1 cellular context compared by ENCODE assay signal in the genomic region with DNA sequence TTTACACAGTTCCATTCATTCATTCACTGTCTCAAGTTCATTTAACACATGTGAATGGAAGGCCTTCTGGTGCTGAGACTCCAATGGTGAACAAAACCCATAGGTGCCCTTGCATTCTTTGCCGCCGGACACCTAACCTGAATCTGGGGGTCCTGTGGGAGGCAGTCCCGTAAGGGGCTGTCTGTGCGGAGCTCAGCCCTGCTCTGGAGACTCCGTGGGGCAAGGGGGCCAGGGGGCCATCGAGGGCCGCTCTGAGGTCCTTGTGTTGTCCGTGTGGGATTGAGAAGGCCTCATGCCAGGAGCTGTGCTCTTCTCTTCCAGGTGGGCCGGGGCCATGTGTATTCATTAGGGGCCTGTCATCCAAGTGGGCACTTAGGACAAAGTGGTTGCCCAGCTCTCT.
TF ChIP-seq lines count a peak whose summit lies in the region.

No MANE protein-coding gene starts in this region.

TF ChIP-seq in A549, 52 proteins besides CTCF, POLR2A, EP300 and RAD21:
- TF ChIP-seq RARB (CRISPR knock-in tag; IDR thresholded peaks at IDR 0.05) (no peak), HDAC2 (IDR thresholded peaks at IDR 0.05) (no peak), CHD4 (IDR thresholded peaks at IDR 0.05; ENCODE audit: borderline replicate concordance) (no peak), CBX2 (IDR thresholded peaks at IDR 0.05; ENCODE audit: borderline replicate concordance, low read depth) (no peak), REST (IDR thresholded peaks at IDR 0.05) (no peak), NPAS2 (CRISPR knock-in tag; IDR thresholded peaks at IDR 0.05; ENCODE audit: borderline replicate concordance) (no peak), HOXA7 (CRISPR knock-in tag; IDR thresholded peaks at IDR 0.05) (no peak), BHLHE40 (IDR thresholded peaks at IDR 0.05; ENCODE audit: low read depth, low read length) (no peak), JUNB (IDR thresholded peaks at IDR 0.05) (no peak), MYC (IDR thresholded peaks at IDR 0.05; ENCODE audit: borderline replicate concordance, low read length) (no peak), HMGXB4 (CRISPR knock-in tag; IDR thresholded peaks at IDR 0.05; ENCODE audit: borderline replicate concordance) (no peak), KDM5A (IDR thresholded peaks at IDR 0.05) (no peak), POLR2AphosphoS2 (conservative IDR thresholded peaks at IDR 0.05; ENCODE audit: low read length) (no peak), EHMT2 (IDR thresholded peaks at IDR 0.05; ENCODE audit: low read depth) (no peak)
- TF ChIP-seq, protein P1, sequence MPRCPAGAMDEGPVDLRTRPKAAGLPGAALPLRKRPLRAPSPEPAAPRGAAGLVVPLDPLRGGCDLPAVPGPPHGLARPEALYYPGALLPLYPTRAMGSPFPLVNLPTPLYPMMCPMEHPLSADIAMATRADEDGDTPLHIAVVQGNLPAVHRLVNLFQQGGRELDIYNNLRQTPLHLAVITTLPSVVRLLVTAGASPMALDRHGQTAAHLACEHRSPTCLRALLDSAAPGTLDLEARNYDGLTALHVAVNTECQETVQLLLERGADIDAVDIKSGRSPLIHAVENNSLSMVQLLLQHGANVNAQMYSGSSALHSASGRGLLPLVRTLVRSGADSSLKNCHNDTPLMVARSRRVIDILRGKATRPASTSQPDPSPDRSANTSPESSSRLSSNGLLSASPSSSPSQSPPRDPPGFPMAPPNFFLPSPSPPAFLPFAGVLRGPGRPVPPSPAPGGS (IDR thresholded peaks at IDR 0.05), result no peak
- TF ChIP-seq, protein P2, sequence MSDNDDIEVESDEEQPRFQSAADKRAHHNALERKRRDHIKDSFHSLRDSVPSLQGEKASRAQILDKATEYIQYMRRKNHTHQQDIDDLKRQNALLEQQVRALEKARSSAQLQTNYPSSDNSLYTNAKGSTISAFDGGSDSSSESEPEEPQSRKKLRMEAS (IDR thresholded peaks at IDR 0.05), result no peak
